ENCODE assay signal across 1 cellular context in the genomic region with DNA sequence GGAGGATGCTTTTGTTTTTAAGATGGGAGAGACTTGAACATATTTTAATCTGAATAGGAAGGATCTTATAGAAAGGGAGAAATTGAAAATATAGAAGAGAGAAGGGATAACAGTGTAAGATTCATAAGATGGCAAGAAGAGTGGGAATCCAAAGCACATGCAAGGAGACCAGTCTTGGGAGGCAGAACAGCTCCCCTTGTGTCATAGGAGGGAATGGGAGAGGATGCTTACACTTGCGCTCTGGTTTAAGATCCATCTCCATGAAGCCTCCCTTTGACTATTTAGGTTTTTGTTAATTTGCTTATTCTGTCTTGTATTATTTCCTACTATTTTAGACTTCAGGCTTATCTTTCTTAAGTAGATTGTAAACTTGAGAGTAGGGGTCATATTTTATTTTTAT.
TF ChIP-seq lines count a peak whose summit lies in the region.

No MANE protein-coding gene starts in this region.

TF ChIP-seq in GM23338, 12 proteins besides CTCF, POLR2A, EP300 and RAD21 (continued from another document):
- TF ChIP-seq, protein P1, sequence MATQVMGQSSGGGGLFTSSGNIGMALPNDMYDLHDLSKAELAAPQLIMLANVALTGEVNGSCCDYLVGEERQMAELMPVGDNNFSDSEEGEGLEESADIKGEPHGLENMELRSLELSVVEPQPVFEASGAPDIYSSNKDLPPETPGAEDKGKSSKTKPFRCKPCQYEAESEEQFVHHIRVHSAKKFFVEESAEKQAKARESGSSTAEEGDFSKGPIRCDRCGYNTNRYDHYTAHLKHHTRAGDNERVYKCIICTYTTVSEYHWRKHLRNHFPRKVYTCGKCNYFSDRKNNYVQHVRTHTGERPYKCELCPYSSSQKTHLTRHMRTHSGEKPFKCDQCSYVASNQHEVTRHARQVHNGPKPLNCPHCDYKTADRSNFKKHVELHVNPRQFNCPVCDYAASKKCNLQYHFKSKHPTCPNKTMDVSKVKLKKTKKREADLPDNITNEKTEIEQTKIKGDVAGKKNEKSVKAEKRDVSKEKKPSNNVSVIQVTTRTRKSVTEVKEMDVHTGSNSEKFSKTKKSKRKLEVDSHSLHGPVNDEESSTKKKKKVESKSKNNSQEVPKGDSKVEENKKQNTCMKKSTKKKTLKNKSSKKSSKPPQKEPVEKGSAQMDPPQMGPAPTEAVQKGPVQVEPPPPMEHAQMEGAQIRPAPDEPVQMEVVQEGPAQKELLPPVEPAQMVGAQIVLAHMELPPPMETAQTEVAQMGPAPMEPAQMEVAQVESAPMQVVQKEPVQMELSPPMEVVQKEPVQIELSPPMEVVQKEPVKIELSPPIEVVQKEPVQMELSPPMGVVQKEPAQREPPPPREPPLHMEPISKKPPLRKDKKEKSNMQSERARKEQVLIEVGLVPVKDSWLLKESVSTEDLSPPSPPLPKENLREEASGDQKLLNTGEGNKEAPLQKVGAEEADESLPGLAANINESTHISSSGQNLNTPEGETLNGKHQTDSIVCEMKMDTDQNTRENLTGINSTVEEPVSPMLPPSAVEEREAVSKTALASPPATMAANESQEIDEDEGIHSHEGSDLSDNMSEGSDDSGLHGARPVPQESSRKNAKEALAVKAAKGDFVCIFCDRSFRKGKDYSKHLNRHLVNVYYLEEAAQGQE (IDR thresholded peaks at IDR 0.05; ENCODE audit: unreplicated experiment): no peak
- no peak for TF ChIP-seq ZNF462 (CRISPR knock-in tag; IDR thresholded peaks at IDR 0.05)
- TF ChIP-seq CREB1 (CRISPR knock-in tag; IDR thresholded peaks at IDR 0.05; ENCODE audit: low read depth): no peak
- no peak for TF ChIP-seq ZNF114 (CRISPR knock-in tag; IDR thresholded peaks at IDR 0.05)
